In genomic region chr16:84105286-84105815, GRCh38 we compare ENCODE assay signal across 24 cellular contexts. TPM values are rescaled to one million over a fixed set of nuclear protein-coding genes. Genes with fewer than 3 reads are reported as not detected.
A peak's percentile ranks its signal among the peaks of the same experiment; 100 is the strongest.
DNase-seq lines count a peak whose midpoint lies in the region; ATAC-seq and TF ChIP-seq lines count a peak whose summit lies in the region.
"Had no signal": no experiment of that assay in that cellular context is flagged by ENCODE, and none has a peak within 500 bp of the region (broad histone marks: within the 10 kb centered on the region; RNA-seq: fewer than 3 reads in every experiment).

No MANE protein-coding gene starts in this region.

- H3K9me3 Mint-ChIP-seq in activated naive CD4-positive, alpha-beta T cell treated with anti-CD3 and anti-CD28 coated beads, Interleukin-2, amount 50 U/mL, for 24 hours, result no peaks in the 10 kb centered on the region
- H3K9me3 Mint-ChIP-seq in activated naive CD4-positive, alpha-beta T cell treated with anti-CD3 and anti-CD28 coated beads, Interleukin-2, amount 50 U/mL, for 72 hours, result no peaks in the 10 kb centered on the region
- no peaks in the 10 kb centered on the region for H3K9me3 Mint-ChIP-seq in effector memory CD8-positive, alpha-beta T cell
- H3K9me3 Mint-ChIP-seq: activated CD4-positive, alpha-beta memory T cell treated with anti-CD3 and anti-CD28 coated beads, Interleukin-2, amount 10 ng/mL, durations not matched to agents 7 days and 5 days had no signal

- no peaks in the 10 kb centered on the region for H3K27me3 ChIP-seq in trophoblast cell (ENCODE audit: insufficient read depth, low read length)
- H3K27me3 ChIP-seq: ovary, SJCRH30 had no signal

- no peak overlapping the region for H3K27ac ChIP-seq in HEK293 (ENCODE audit: extremely low read depth, low read depth, low read length)
- H3K27ac ChIP-seq in trophoblast cell (ENCODE audit: low read depth, low read length), result no peak overlapping the region
- H3K27ac ChIP-seq: C4-2B, ovary, SJCRH30, thoracic aorta, WERI-Rb-1 had no signal

- no peaks in the 10 kb centered on the region for H3K27me3 Mint-ChIP-seq in activated naive CD4-positive, alpha-beta T cell treated with anti-CD3 and anti-CD28 coated beads, Interleukin-2, amount 50 U/mL, for 24 hours
- H3K27me3 Mint-ChIP-seq in effector memory CD8-positive, alpha-beta T cell, result no peaks in the 10 kb centered on the region
- H3K27me3 Mint-ChIP-seq: activated CD4-positive, alpha-beta memory T cell treated with anti-CD3 and anti-CD28 coated beads, Interleukin-2, amount 10 ng/mL, durations not matched to agents 7 days and 5 days had no signal

- H2AFZ ChIP-seq in trophoblast cell (ENCODE audit: insufficient read depth, low read length, poor library complexity), result no peak overlapping the region

- H2BK120ac ChIP-seq in trophoblast cell (ENCODE audit: insufficient read depth, low read length, poor library complexity), result no peak overlapping the region

- H3K4me3 Mint-ChIP-seq in activated naive CD4-positive, alpha-beta T cell treated with anti-CD3 and anti-CD28 coated beads, Interleukin-2, amount 50 U/mL, for 24 hours, result peak overlapping the region; percentile 16
- peak overlapping the region in 1 of 2 donors; percentile 21 for H3K4me3 Mint-ChIP-seq in effector memory CD8-positive, alpha-beta T cell
- H3K4me3 Mint-ChIP-seq: activated CD4-positive, alpha-beta memory T cell treated with anti-CD3 and anti-CD28 coated beads, Interleukin-2, amount 10 ng/mL, durations not matched to agents 7 days and 5 days had no signal

- no peak for ATAC-seq in activated naive CD4-positive, alpha-beta T cell treated with anti-CD3 and anti-CD28 coated beads, Interleukin-2, amount 50 U/mL, for 72 hours
- ATAC-seq in effector memory CD8-positive, alpha-beta T cell (replicated peaks), result no peak

- no peak overlapping the region for H3K14ac ChIP-seq in trophoblast cell (ENCODE audit: low read length)

- H3K4me1 Mint-ChIP-seq in activated naive CD4-positive, alpha-beta T cell treated with anti-CD3 and anti-CD28 coated beads, Interleukin-2, amount 50 U/mL, for 24 hours, result peaks cover 78% of the 10 kb centered on the region
- peaks cover 29 to 47% of the 10 kb centered on the region in 2 donors for H3K4me1 Mint-ChIP-seq in effector memory CD8-positive, alpha-beta T cell (ENCODE audit: low read depth in 2 of 2)

- POLR2A ChIA-PET in HEK293 (lab: Yijun Ruan, JAX), result interaction anchor here (2.1 kb wide), 1 partner anchor 12 kb away, joined by 7 read pairs; the partner anchor contains the start of gene MBTPS1

- H2AK5ac ChIP-seq in trophoblast cell (ENCODE audit: low read length), result no peak overlapping the region

- H3K9me3 ChIP-seq in HEK293 (ENCODE audit: control insufficient read depth, insufficient read depth, low read depth, low read length) (no peaks in the 10 kb centered on the region), trophoblast cell (ENCODE audit: insufficient read depth, low read depth, low read length) (no peaks in the 10 kb centered on the region)
- H3K9me3 ChIP-seq: ovary, SJCRH30, thoracic aorta had no signal

- CTCF ChIA-PET in HEK293 (lab: Yijun Ruan, JAX), result interaction anchor here (0.7 to 1.9 kb wide), 5 partner anchors 11 to 1230 kb away, joined by 3 to 4 read pairs (median 3); partner anchors contain the start of gene MBTPS1

- peak overlapping the region; percentile 77 for H3K27ac Mint-ChIP-seq in activated naive CD4-positive, alpha-beta T cell treated with anti-CD3 and anti-CD28 coated beads, Interleukin-2, amount 50 U/mL, for 24 hours
- H3K27ac Mint-ChIP-seq in activated naive CD4-positive, alpha-beta T cell treated with anti-CD3 and anti-CD28 coated beads, Interleukin-2, amount 50 U/mL, for 72 hours, result peak overlapping the region in 1 of 2 donors; percentile 63
- H3K27ac Mint-ChIP-seq in effector memory CD8-positive, alpha-beta T cell, result peak overlapping the region; percentile 49 to 51
- H3K27ac Mint-ChIP-seq: activated CD4-positive, alpha-beta memory T cell treated with anti-CD3 and anti-CD28 coated beads, Interleukin-2, amount 10 ng/mL, durations not matched to agents 7 days and 5 days had no signal

- H4K12ac ChIP-seq in trophoblast cell (ENCODE audit: low read depth, low read length), result no peak overlapping the region

- H4K8ac ChIP-seq in trophoblast cell (ENCODE audit: low read depth, low read length), result no peak overlapping the region

- no peak for DNase-seq in activated naive CD4-positive, alpha-beta T cell treated with anti-CD3 and anti-CD28 coated beads, Interleukin-2, amount 50 U/mL, for 72 hours (ENCODE audit: low spot score in 2 of 2)
- DNase-seq in effector memory CD8-positive, alpha-beta T cell, result no peak
- DNase-seq in trophoblast cell (no peak), NCI-H69 (lab: John Stamatoyannopoulos, UW) (no peak), pons (ENCODE audit: low spot score) (no peak)
- no peak for DNase-seq in stimulated activated CD4-positive, alpha-beta T cell treated with anti-CD3 and anti-CD28 coated beads, Interleukin-4, amount 100 ng/mL, for 1 hour
- DNase-seq: activated CD4-positive, alpha-beta memory T cell treated with anti-CD3 and anti-CD28 coated beads, Interleukin-2, amount 10 ng/mL, durations not matched to agents 7 days and 5 days; dermis blood vessel endothelial cell; KBM-7; MV-4-11; NCI-H187 treated with DMSO at 0.1 percent for 48 hours; NCI-H748 treated with DMSO at 0.1 percent for 48 hours; ovary; SJCRH30; T-helper 2 cell; WERI-Rb-1 had no signal

- H3K36me3 ChIP-seq in HEK293 (ENCODE audit: control insufficient read depth in 2 of 2, insufficient read depth in 1 of 2, low read length in 2 of 2) (peaks cover 0 to 33% of the 10 kb centered on the region in 2 experiments; a peak in 2 of 3 replicates), trophoblast cell (ENCODE audit: control insufficient read depth in 1 of 2, insufficient read depth in 2 of 2, low read length in 2 of 2) (peaks cover 3 to 5% of the 10 kb centered on the region in 2 experiments)
- H3K36me3 ChIP-seq: ovary, SJCRH30, WERI-Rb-1 had no signal

- H2BK5ac ChIP-seq in trophoblast cell (ENCODE audit: low read depth, low read length, poor library complexity), result no peak overlapping the region

- H3K36me3 Mint-ChIP-seq in activated naive CD4-positive, alpha-beta T cell treated with anti-CD3 and anti-CD28 coated beads, Interleukin-2, amount 50 U/mL, for 24 hours, result peaks cover 4% of the 10 kb centered on the region
- no peaks in the 10 kb centered on the region for H3K36me3 Mint-ChIP-seq in activated naive CD4-positive, alpha-beta T cell treated with anti-CD3 and anti-CD28 coated beads, Interleukin-2, amount 50 U/mL, for 72 hours
- peaks cover 48% of the 10 kb centered on the region for H3K36me3 Mint-ChIP-seq in effector memory CD8-positive, alpha-beta T cell (ENCODE audit: insufficient read depth)

- H3K4ac ChIP-seq in trophoblast cell (ENCODE audit: low read depth, low read length), result peak overlapping the region; percentile 37

- H3K4me1 ChIP-seq in HEK293 (ENCODE audit: control insufficient read depth, insufficient read depth, low read length) (peaks cover 5% of the 10 kb centered on the region), trophoblast cell (ENCODE audit: control insufficient read depth in 1 of 2, insufficient read depth in 2 of 2, low read length in 2 of 2) (peaks cover 4% of the 10 kb centered on the region in 2 experiments)
- H3K4me1 ChIP-seq: SJCRH30 had no signal

- TF ChIP-seq CTCF in HEK293 (tag by site-specific recombination; IDR thresholded peaks at IDR 0.05), result no peak

- no peak overlapping the region for H3K23ac ChIP-seq in trophoblast cell (ENCODE audit: low read length)

- no peak overlapping the region for H3K4me3 ChIP-seq in HEK293 (ENCODE audit: low read depth, low read length)
- no peak overlapping the region for H3K4me3 ChIP-seq in trophoblast cell (ENCODE audit: low read depth, low read length)
- H3K4me3 ChIP-seq: lung, ovary, SJCRH30, thoracic aorta had no signal

- no peak overlapping the region for H3K9ac ChIP-seq in trophoblast cell (ENCODE audit: low read length)

- H3K4me2 ChIP-seq in trophoblast cell (ENCODE audit: low read length), result no peak overlapping the region

- peaks cover 4% of the 10 kb centered on the region for H3K79me2 ChIP-seq in trophoblast cell (ENCODE audit: control insufficient read depth, insufficient read depth, low read length, poor library complexity)

- no peak overlapping the region for H4K91ac ChIP-seq in trophoblast cell (ENCODE audit: low read depth, low read length)

- no peaks in the 10 kb centered on the region for H3K79me1 ChIP-seq in trophoblast cell (ENCODE audit: low read length)

- H2BK12ac ChIP-seq in trophoblast cell (ENCODE audit: low read length), result no peak overlapping the region

- peak overlapping the region; percentile 1 for H3K18ac ChIP-seq in trophoblast cell (ENCODE audit: low read length)

- no CpG with 5 or more reads among the region's 12 CpGs for WGBS in trophoblast cell (ENCODE audit: extremely low coverage, insufficient coverage, insufficient read length)

TF ChIP-seq in HEK293, 187 proteins besides CTCF, POLR2A, EP300 and RAD21 (continues in another document):
- TF ChIP-seq ZBTB17 (tag by site-specific recombination; IDR thresholded peaks at IDR 0.05), result peak; percentile 58

RNA-seq across cellular contexts. Expression of gene MBTPS1, which starts 11.4 kb away (rescaled TPM):
- 10 to 100 TPM; 39.9 to 41.1 TPM for total RNA-seq in activated naive CD4-positive, alpha-beta T cell treated with anti-CD3 and anti-CD28 coated beads, Interleukin-2, amount 50 U/mL, for 72 hours
- polyA plus RNA-seq in trophoblast cell (2013), result 57.3 and 58.4 TPM in 2 replicates

RNA-seq across cellular contexts. Expression of gene HSDL1, which starts 39.6 kb away (rescaled TPM):
- total RNA-seq in activated naive CD4-positive, alpha-beta T cell treated with anti-CD3 and anti-CD28 coated beads, Interleukin-2, amount 50 U/mL, for 72 hours, result 10 to 100 TPM; 11.2 to 11.8 TPM
- polyA plus RNA-seq in trophoblast cell (2013), result 17.6 and 19.2 TPM in 2 replicates

RNA-seq across cellular contexts. Expression of gene DNAAF1, which starts 39.8 kb away (rescaled TPM):
- total RNA-seq in activated naive CD4-positive, alpha-beta T cell treated with anti-CD3 and anti-CD28 coated beads, Interleukin-2, amount 50 U/mL, for 72 hours, result not detected
- 0.07 and 0.10 TPM in 2 replicates for polyA plus RNA-seq in trophoblast cell (2013)
- total RNA-seq: A673; activated CD4-positive, alpha-beta memory T cell treated with anti-CD3 and anti-CD28 coated beads, Interleukin-2, amount 10 ng/mL, durations not matched to agents 7 days and 5 days; bronchial epithelial cell; fibroblast of villous mesenchyme; thoracic aorta had no signal
